15 cellular contexts compared by ENCODE assay signal in the genomic region with DNA sequence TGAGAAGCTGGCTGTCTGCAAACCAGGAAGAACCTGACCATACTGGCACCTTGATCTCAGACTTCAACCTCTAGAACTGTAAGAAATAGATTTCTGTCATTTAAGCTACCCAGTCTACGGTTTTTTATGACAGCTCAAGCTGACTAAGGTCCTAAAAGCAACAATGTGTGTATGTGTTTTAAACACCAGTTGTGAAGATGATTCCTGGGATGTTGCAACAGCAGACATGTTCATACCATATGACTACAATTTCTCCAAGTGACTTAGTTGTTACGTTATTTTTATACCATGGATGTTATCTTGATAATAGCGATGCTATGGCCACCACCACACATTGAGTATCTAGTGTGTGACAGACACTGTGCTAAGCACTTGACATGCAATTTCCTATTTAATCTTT.
"Had no signal": no experiment of that assay in that cellular context is flagged by ENCODE, and none has a peak within 500 bp of the region (broad histone marks: within the 10 kb centered on the region; RNA-seq: fewer than 3 reads in every experiment).

No MANE protein-coding gene starts in this region.

- H3K27ac Mint-ChIP-seq: activated CD4-positive, alpha-beta memory T cell treated with anti-CD3 and anti-CD28 coated beads for 36 hours; stimulated activated memory B cell treated with anti-CD40 and anti-IgM and Interleukin-4, amounts not matched to agents 10 μg/mL and 1 μg/mL and 100 μg/mL, for 72 hours had no signal

- H3K4me3 Mint-ChIP-seq: activated CD4-positive, alpha-beta memory T cell treated with anti-CD3 and anti-CD28 coated beads for 36 hours; activated T-helper 1 cell treated with anti-CD3 and anti-CD28 coated beads, Interleukin-12 subunit alpha, Interleukin-12 subunit beta, Interleukin-2, Interleukin-4 antibody, amounts not matched to agents 30 ng/mL and 10 ng/mL and 1 ng/mL, durations not matched to agents 14 hours and 24 hours and 36 hours; stimulated activated memory B cell treated with anti-CD40 and anti-IgM and Interleukin-4, amounts not matched to agents 10 μg/mL and 1 μg/mL and 100 μg/mL, for 72 hours had no signal

- H3K36me3 ChIP-seq: colonic mucosa, transverse colon had no signal

- ATAC-seq: left cardiac atrium; lower lobe of right lung; stimulated activated memory B cell treated with anti-CD40 and anti-IgM and Interleukin-4, amounts not matched to agents 10 μg/mL and 1 μg/mL and 100 μg/mL, for 72 hours had no signal

- H3K27me3 ChIP-seq: colonic mucosa, right atrium auricular region, transverse colon had no signal

- H3K9me3 ChIP-seq: colonic mucosa, lower lobe of right lung, right atrium auricular region, transverse colon had no signal

- DNase-seq: activated CD4-positive, alpha-beta memory T cell treated with anti-CD3 and anti-CD28 coated beads for 36 hours; activated CD4-positive, CD25-positive, alpha-beta regulatory T cell treated with anti-CD3 and anti-CD28 coated beads, Interleukin-2, amount 50 U/mL, for 72 hours; activated naive CD4-positive, alpha-beta T cell; colonic mucosa; hypothalamus; left cardiac atrium; lower lobe of right lung; midbrain; nucleus accumbens; small intestine; T-helper 9 cell; transverse colon had no signal

- H3K27me3 Mint-ChIP-seq: activated CD4-positive, alpha-beta memory T cell treated with anti-CD3 and anti-CD28 coated beads for 36 hours; stimulated activated memory B cell treated with anti-CD40 and anti-IgM and Interleukin-4, amounts not matched to agents 10 μg/mL and 1 μg/mL and 100 μg/mL, for 72 hours had no signal

- H3K27ac ChIP-seq: colonic mucosa, lower lobe of right lung, right atrium auricular region, transverse colon had no signal

- H3K4me1 ChIP-seq: colonic mucosa, right atrium auricular region, transverse colon had no signal

- H3K4me3 ChIP-seq: colonic mucosa, lower lobe of right lung, right atrium auricular region, transverse colon had no signal

- H3K9me3 Mint-ChIP-seq: activated CD4-positive, alpha-beta memory T cell treated with anti-CD3 and anti-CD28 coated beads for 36 hours; activated T-helper 1 cell treated with anti-CD3 and anti-CD28 coated beads, Interleukin-12 subunit alpha, Interleukin-12 subunit beta, Interleukin-2, Interleukin-4 antibody, amounts not matched to agents 30 ng/mL and 10 ng/mL and 1 ng/mL, durations not matched to agents 14 hours and 24 hours and 36 hours; stimulated activated memory B cell treated with anti-CD40 and anti-IgM and Interleukin-4, amounts not matched to agents 10 μg/mL and 1 μg/mL and 100 μg/mL, for 72 hours had no signal
